Comparison of ENCODE assay signal across 8 cellular contexts in genomic region chr22:50267591-50268390, GRCh38. TPM values are rescaled to one million over a fixed set of nuclear protein-coding genes. Genes with fewer than 3 reads are reported as not detected.
A peak's percentile ranks its signal among the peaks of the same experiment; 100 is the strongest.
DNase-seq lines count a peak whose midpoint lies in the region; ATAC-seq and TF ChIP-seq lines count a peak whose summit lies in the region.

No MANE protein-coding gene starts in this region.

- TF ChIP-seq CTCF in uterus (IDR thresholded peaks at IDR 0.05) (peak in 2 of 4 experiments; percentile 17 to 35), BE2C (IDR thresholded peaks at IDR 0.05; ENCODE audit: low read depth, low read length) (no peak)

- H3K9me3 ChIP-seq in uterus: no peaks in the 10 kb centered on the region
- H3K9me3 ChIP-seq in BE2C: no peaks in the 10 kb centered on the region

- H3K4me1 ChIP-seq in uterus (peaks cover 0 to 32% of the 10 kb centered on the region in 2 donors), BE2C (peaks cover 11% of the 10 kb centered on the region)

- H3K4me1 Mint-ChIP-seq in naive B cell: peaks cover 8 to 25% (median 21%) of the 10 kb centered on the region in 3 donors

- peaks cover 0 to 39% (median 0%) of the 10 kb centered on the region in 3 donors for H3K27me3 Mint-ChIP-seq in naive B cell

- peak overlapping the region in 1 of 2 donors; percentile 1 for H3K4me3 ChIP-seq in uterus
- H3K4me3 ChIP-seq in BE2C (ENCODE audit: low read depth, low read length): no peak overlapping the region

- peak overlapping the region in 5 of 8 donors; percentile 22 to 86 (median 67) for H3K4me3 Mint-ChIP-seq in naive B cell

- peak overlapping the region in 1 of 2 donors; percentile 46 for H3K27ac ChIP-seq in uterus

- no peak for TF ChIP-seq POLR2A in uterus (IDR thresholded peaks at IDR 0.05)

- H3K36me3 ChIP-seq in uterus (no peaks in the 10 kb centered on the region), BE2C (no peaks in the 10 kb centered on the region)

- peak; percentile 19 to 22 for ATAC-seq in naive B cell (ENCODE audit: low read depth in 2 of 2)
- no peak for ATAC-seq in HG03097 (IDR thresholded peaks at IDR 0.05; ENCODE audit: low FRiP score, unreplicated experiment)

- H3K27me3 ChIP-seq in uterus (no peaks in the 10 kb centered on the region), BE2C (peaks cover 5% of the 10 kb centered on the region)

- DNase-seq in G401 (ENCODE audit: low spot score): peak; percentile 77
- peak; percentile 38 for DNase-seq in activated CD4-positive, alpha-beta T cell treated with anti-CD3 and anti-CD28 coated beads for 1 hour
- DNase-seq in effector CD4-positive, alpha-beta T cell: peak; percentile 28
- no peak for DNase-seq in naive B cell
- peak; percentile 70 to 71 for DNase-seq in uterus
- DNase-seq in AML-193 (lab: John Stamatoyannopoulos, UW): no peak
- DNase-seq in BE2C: no peak

- intact Hi-C loops in uterus (cut with DNase I; ENCODE audit: low total_unique reads): no loop called here

- no peaks in the 10 kb centered on the region for H3K36me3 Mint-ChIP-seq in naive B cell

- in situ Hi-C loops in G401 (cut with HindIII; ENCODE audit: low sequenced_read_pairs): no loop called here

- H3K27ac Mint-ChIP-seq in naive B cell: no peak overlapping the region

- no peaks in the 10 kb centered on the region for H3K9me3 Mint-ChIP-seq in naive B cell

RNA-seq across cellular contexts. Expression of gene MAPK11, which starts 2.4 kb away (rescaled TPM):
- total RNA-seq in G401 (2014; rRNA removed; shearing (Covaris generic)): 21.3 and 21.5 TPM in 2 replicates
- under 1 TPM in 3 of 6 donors, not detected in 3; 0.17 to 0.21 (median 0.19) TPM for polyA plus RNA-seq in naive B cell (ENCODE audit: low read depth in 6 of 6)
- 10 to 100 TPM in 3 of 4 donors, 1 to 10 TPM in 1; 7.9 to 39.5 (median 22.4) TPM for total RNA-seq in uterus
- polyA plus RNA-seq in BE2C (2012; ENCODE audit: insufficient read depth, insufficient read length, low read depth): 38.3 TPM

RNA-seq across cellular contexts. Expression of gene MAPK12, which starts 6.3 kb away (rescaled TPM):
- 155 and 158 TPM in 2 replicates for total RNA-seq in G401 (2014; rRNA removed; shearing (Covaris generic))
- polyA plus RNA-seq in naive B cell (ENCODE audit: low read depth in 6 of 6): under 1 TPM in 5 of 6 donors, not detected in 1; 0.04 to 0.19 (median 0.09) TPM
- total RNA-seq in uterus: 10 to 100 TPM; 10.3 to 41.4 (median 28.3) TPM
- 189 TPM for polyA plus RNA-seq in BE2C (2012; ENCODE audit: insufficient read depth, insufficient read length, low read depth)

RNA-seq across cellular contexts. Expression of gene HDAC10, which starts 16.7 kb away (rescaled TPM):
- 6.1 and 28.5 TPM in 2 replicates for total RNA-seq in G401 (2014; rRNA removed; shearing (Covaris generic))
- polyA plus RNA-seq in naive B cell (ENCODE audit: low read depth in 6 of 6): 1 to 10 TPM; 4.6 to 8.2 (median 6.3) TPM
- total RNA-seq in uterus: 10 to 100 TPM in 3 of 4 donors, 1 to 10 TPM in 1; 1.2 to 40.5 (median 20.6) TPM
- polyA plus RNA-seq in BE2C (2012; ENCODE audit: insufficient read depth, insufficient read length, low read depth): 151 TPM

RNA-seq across cellular contexts. Expression of gene TUBGCP6, which starts 23.0 kb away (rescaled TPM):
- 15.1 and 17.0 TPM in 2 replicates for total RNA-seq in G401 (2014; rRNA removed; shearing (Covaris generic))
- polyA plus RNA-seq in naive B cell (ENCODE audit: low read depth in 6 of 6): 10 to 100 TPM; 11.6 to 23.2 (median 14.2) TPM
- total RNA-seq in uterus: 10 to 100 TPM; 19.1 to 52.2 (median 40.7) TPM
- 80.6 TPM for polyA plus RNA-seq in BE2C (2012; ENCODE audit: insufficient read depth, insufficient read length, low read depth)

RNA-seq across cellular contexts. Expression of gene PLXNB2, which starts 39.7 kb away (rescaled TPM):
- 93.4 and 100 TPM in 2 replicates for total RNA-seq in G401 (2014; rRNA removed; shearing (Covaris generic))
- polyA plus RNA-seq in naive B cell (ENCODE audit: low read depth in 6 of 6): 1 to 10 TPM in 2 of 6 donors, under 1 TPM in 3, not detected in 1; 0.46 to 1.1 (median 0.66) TPM
- total RNA-seq in uterus: 100 to 1,000 TPM in 2 of 4 donors, 10 to 100 TPM in 2; 44.7 to 208 (median 126) TPM
- 287 TPM for polyA plus RNA-seq in BE2C (2012; ENCODE audit: insufficient read depth, insufficient read length, low read depth)

Comparison
In these comparisons a context has a peak if more than half of its experiments do, and no peak if none do; other contexts are left out.
1. DNase-seq: peak in G401 (single experiment), activated CD4-positive, alpha-beta T cell treated with anti-CD3 and anti-CD28 coated beads for 1 hour (single experiment), effector CD4-positive, alpha-beta T cell (single experiment) and uterus (2 of 2); none in naive B cell (single experiment), AML-193 (0 of 2) and BE2C (single experiment).